Comparison of ENCODE assay signal across 10 cellular contexts in genomic region chr21:31108969-31109368, GRCh38.
A peak's percentile ranks its signal among the peaks of the same experiment; 100 is the strongest.
DNase-seq lines count a peak whose midpoint lies in the region; ATAC-seq and TF ChIP-seq lines count a peak whose summit lies in the region.
"Had no signal": no experiment of that assay in that cellular context is flagged by ENCODE, and none has a peak within 500 bp of the region (broad histone marks: within the 10 kb centered on the region; RNA-seq: fewer than 3 reads in every experiment).

No MANE protein-coding gene starts in this region.

- H3K27me3 ChIP-seq in neural progenitor cell, result no peaks in the 10 kb centered on the region

- H2AFZ ChIP-seq in neural progenitor cell (replicated peaks), result no peak overlapping the region

- no peaks in the 10 kb centered on the region for H4K20me1 ChIP-seq in neural progenitor cell (ENCODE audit: low read depth)

- H3K36me3 ChIP-seq in neural progenitor cell, result no peaks in the 10 kb centered on the region

- H3K27me3 Mint-ChIP-seq in brain, result no peaks in the 10 kb centered on the region
- peaks cover 3% of the 10 kb centered on the region for H3K27me3 Mint-ChIP-seq in neural progenitor cell (ENCODE audit: insufficient read depth, low read depth)

- H3K9me3 Mint-ChIP-seq in brain (peaks cover 3 to 17% (median 5%) of the 10 kb centered on the region in 5 experiments), neural progenitor cell (peaks cover 23% of the 10 kb centered on the region)

- H3K27ac Mint-ChIP-seq in brain (no peak overlapping the region), neural progenitor cell (no peak overlapping the region)

- no peak overlapping the region for H3K27ac ChIP-seq in neural progenitor cell
- H3K27ac ChIP-seq: 22Rv1 had no signal

- DNase-seq in DMS 273 (lab: John Stamatoyannopoulos, UW; ENCODE audit: unreplicated experiment), result peak; percentile 38
- no peak for DNase-seq in DMS 273 treated with DMSO at 0.1 percent for 48 hours (lab: John Stamatoyannopoulos, UW)
- DNase-seq in neural progenitor cell (ENCODE audit: low spot score), result peak; percentile 13
- no peak for DNase-seq in NCI-H1105 (lab: John Stamatoyannopoulos, UW)
- DNase-seq in activated CD4-positive, alpha-beta T cell treated with anti-CD3 and anti-CD28 coated beads for 4 hours, result no peak

- no peak overlapping the region for H3K4me3 Mint-ChIP-seq in brain
- no peak overlapping the region for H3K4me3 Mint-ChIP-seq in neural progenitor cell

- H3K79me2 ChIP-seq in neural progenitor cell (ENCODE audit: low read depth), result no peaks in the 10 kb centered on the region

- TF ChIP-seq CTCF in brain (conservative IDR thresholded peaks at IDR 0.05) (peak; percentile 42 to 46), neural progenitor cell (IDR thresholded peaks at IDR 0.05) (peak; percentile 45)

- no peaks in the 10 kb centered on the region for H3K9me3 ChIP-seq in neural progenitor cell (ENCODE audit: low read depth)

- H3K4me2 ChIP-seq in neural progenitor cell, result no peak overlapping the region

- no peaks in the 10 kb centered on the region for H3K4me1 ChIP-seq in neural progenitor cell

- H3F3A ChIP-seq in neural progenitor cell (ENCODE audit: low read depth), result no peaks in the 10 kb centered on the region

- H3K4me3 ChIP-seq in neural progenitor cell, result no peak overlapping the region

- H3K36me3 Mint-ChIP-seq in brain, result no peaks in the 10 kb centered on the region
- H3K36me3 Mint-ChIP-seq in neural progenitor cell, result peaks cover 23% of the 10 kb centered on the region

- H3K4me1 Mint-ChIP-seq in brain (no peaks in the 10 kb centered on the region), neural progenitor cell (peaks cover 10% of the 10 kb centered on the region)

- H3K9ac ChIP-seq in neural progenitor cell, result no peak overlapping the region

- ATAC-seq in HG03354 (IDR thresholded peaks at IDR 0.05; ENCODE audit: poor library complexity, severe bottlenecking, unreplicated experiment) (peak; percentile 52), HG02798 (IDR thresholded peaks at IDR 0.05; ENCODE audit: poor library complexity, unreplicated experiment) (no peak)
- ATAC-seq: activated CD4-positive, CD25-positive, alpha-beta regulatory T cell treated with anti-CD3 and anti-CD28 coated beads, Interleukin-2, amount 50 U/mL, for 24 hours had no signal

Comparison
In these comparisons a context has a peak if more than half of its experiments do, and no peak if none do; other contexts are left out.
1. DNase-seq: peak in DMS 273 (single experiment) and neural progenitor cell (single experiment); none in DMS 273 treated with DMSO at 0.1 percent for 48 hours (single experiment), NCI-H1105 (single experiment) and activated CD4-positive, alpha-beta T cell treated with anti-CD3 and anti-CD28 coated beads for 4 hours (0 of 2).